ENCODE assay signal across 9 cellular contexts in the genomic region with DNA sequence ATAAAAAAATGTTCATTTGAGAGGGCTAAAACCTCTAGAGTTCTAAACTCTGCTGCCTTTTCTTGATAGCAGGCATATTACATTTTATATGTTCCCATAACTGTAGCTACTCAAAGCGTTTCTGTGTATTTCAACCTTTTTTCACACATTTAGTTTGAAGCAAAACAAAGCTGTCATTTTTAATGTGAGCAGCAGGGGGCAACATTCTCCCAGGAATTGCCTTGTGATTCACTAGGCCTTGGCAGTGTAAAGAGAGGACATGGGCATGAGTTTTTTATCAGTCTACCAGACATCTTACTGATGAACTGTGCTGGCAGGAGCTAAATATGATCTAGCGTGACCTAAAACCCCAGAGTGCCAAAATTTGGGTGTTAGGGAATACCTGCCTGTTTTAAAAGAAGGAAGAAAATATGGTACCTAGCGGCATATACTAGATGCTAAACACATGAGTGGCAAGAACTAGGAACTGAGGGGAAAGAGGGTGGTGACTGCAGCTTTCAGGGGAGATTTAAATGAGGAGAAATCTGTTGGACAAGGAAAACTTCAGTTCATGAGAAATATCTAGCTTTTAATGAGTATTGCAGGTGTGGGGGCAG.
DNase-seq lines count a peak whose midpoint lies in the region; ATAC-seq, FAIRE-seq and TF ChIP-seq lines count a peak whose summit lies in the region.
"Had no signal": no experiment of that assay in that cellular context is flagged by ENCODE, and none has a peak within 500 bp of the region (broad histone marks: within the 10 kb centered on the region; RNA-seq: fewer than 3 reads in every experiment).

No MANE protein-coding gene starts in this region.

- H3K4me1 Mint-ChIP-seq in activated CD4-positive, alpha-beta T cell treated with anti-CD3 and anti-CD28 coated beads for 36 hours, result no peaks in the 10 kb centered on the region

- FAIRE-seq in A549 (lab: Jason Lieb, UNC), result peak; percentile 46

- no peaks in the 10 kb centered on the region for H3K36me3 Mint-ChIP-seq in activated CD4-positive, alpha-beta T cell treated with anti-CD3 and anti-CD28 coated beads for 36 hours (ENCODE audit: low read depth)

- intact Hi-C loops in activated CD4-positive, alpha-beta T cell treated with anti-CD3 and anti-CD28 coated beads for 36 hours (cut with DNase I, micrococcal nuclease), result loop anchor here (1.0 to 2.0 kb wide), 4 partner anchors 301 to 596 kb away; no protein-coding TSS in a partner anchor

- TF ChIP-seq RAD21 in A549 (conservative IDR thresholded peaks at IDR 0.05 in 1 of 2, IDR thresholded peaks at IDR 0.05 in 1 of 2) (peak; percentile 85 to 93), liver (IDR thresholded peaks at IDR 0.05) (peak; percentile 92 to 95)

- H3K36me3 ChIP-seq in liver (ENCODE audit: control insufficient read depth in 4 of 4, insufficient read depth in 3 of 4, low read depth in 1 of 4, low read length in 3 of 4), result no peaks in the 10 kb centered on the region

- no peaks in the 10 kb centered on the region for H3K27me3 ChIP-seq in liver (ENCODE audit: control insufficient read depth in 4 of 4, insufficient read depth in 4 of 4, low read length in 3 of 4)

- H3K9ac ChIP-seq in liver (ENCODE audit: low read depth in 1 of 2, low read length in 2 of 2), result no peak overlapping the region

- no peaks in the 10 kb centered on the region for H3K27me3 Mint-ChIP-seq in activated CD4-positive, alpha-beta T cell treated with anti-CD3 and anti-CD28 coated beads for 36 hours

- CTCF ChIA-PET in A549 (lab: Yijun Ruan, JAX), result interaction anchor here (0.6 to 12.3 kb wide), 71 partner anchors 9 to 665 kb away, joined by 3 to 145 read pairs (median 4); partner anchors contain the start of gene FLVCR2
- CTCF ChIA-PET in activated CD4-positive, alpha-beta T cell treated with anti-CD3 and anti-CD28 coated beads for 36 hours (lab: Charles Lee), result interaction anchor here (0.6 to 6.1 kb wide), 30 partner anchors 11 to 667 kb away, joined by 3 to 73 read pairs (median 3); partner anchors contain the start of gene GPATCH2L

- no peak for TF ChIP-seq POLR2A in A549 (IDR thresholded peaks at IDR 0.05; ENCODE audit: low read length)

- no peaks in the 10 kb centered on the region for H3K9me3 ChIP-seq in A549
- H3K9me3 ChIP-seq in liver (ENCODE audit: control insufficient read depth in 4 of 4, low read length in 3 of 4), result no peaks in the 10 kb centered on the region

- POLR2A ChIA-PET in A549 (lab: Yijun Ruan, JAX), result no interaction called here
- POLR2A ChIA-PET in activated CD4-positive, alpha-beta T cell treated with anti-CD3 and anti-CD28 coated beads for 36 hours (lab: Charles Lee), result no interaction called here

- H3K4me2 ChIP-seq in A549, result no peak overlapping the region

- WGBS in A549 (ENCODE audit: missing lambda C conversion rate), result 34% methylated on average over 3 of the region's 3 CpGs
- WGBS in liver, result 53% methylated on average over 3 of the region's 3 CpGs

- H3K27ac Mint-ChIP-seq in activated CD4-positive, alpha-beta T cell treated with anti-CD3 and anti-CD28 coated beads for 36 hours, result no peak overlapping the region

- DNase-seq in A549 (ENCODE audit: low read depth in 1 of 2, low spot score in 1 of 2) (peak; percentile 55 to 60), GM13976 (ENCODE audit: low spot score) (peak; percentile 55), NCI-H2227 (lab: John Stamatoyannopoulos, UW; ENCODE audit: unreplicated experiment) (peak; percentile 72), dedifferentiated amniotic fluid mesenchymal stem cell (ENCODE audit: extremely low spot score) (peak; percentile 80)
- DNase-seq in activated CD4-positive, alpha-beta T cell treated with anti-CD3 and anti-CD28 coated beads for 36 hours, result peak; percentile 70
- peak; percentile 39 for DNase-seq in stimulated activated CD8-positive, alpha-beta memory T cell treated with anti-CD3 and anti-CD28 coated beads, Interleukin-15, amount 100 ng/mL, for 1 hour (ENCODE audit: low read depth)

- no peaks in the 10 kb centered on the region for H3K9me3 Mint-ChIP-seq in activated CD4-positive, alpha-beta T cell treated with anti-CD3 and anti-CD28 coated beads for 36 hours (ENCODE audit: low read depth)

- H3K4me3 ChIP-seq in A549, result no peak overlapping the region
- H3K4me3 ChIP-seq in liver (ENCODE audit: low read depth in 1 of 3, low read length in 3 of 3), result no peak overlapping the region
- H3K4me3 ChIP-seq: skin epidermis had no signal

- no peak for TF ChIP-seq EP300 in A549 (IDR thresholded peaks at IDR 0.05)

- in situ Hi-C loops in GM13976 (cut with MboI; ENCODE audit: low sequenced_read_pairs, unreplicated experiment), result loop anchor here (10.0 to 25.0 kb wide), 2 partner anchors 304 to 586 kb away; no protein-coding TSS in a partner anchor

- TF ChIP-seq CTCF in A549 (IDR thresholded peaks at IDR 0.05) (peak; percentile 89), GM13976 (IDR thresholded peaks at IDR 0.05; ENCODE audit: borderline replicate concordance, control extremely low read depth, extremely low read depth, insufficient read depth, missing control alignments) (peak; percentile 76), liver (IDR thresholded peaks at IDR 0.05; ENCODE audit: low read depth, low read length, missing input control) (peak; percentile 78)

- H3K4me1 ChIP-seq in A549 (no peaks in the 10 kb centered on the region), liver (ENCODE audit: control insufficient read depth in 4 of 4, insufficient read depth in 4 of 4, low read length in 3 of 4) (no peaks in the 10 kb centered on the region)

- H3K27ac ChIP-seq in A549, result no peak overlapping the region
- no peak overlapping the region for H3K27ac ChIP-seq in liver (ENCODE audit: low read depth in 1 of 2, low read length in 2 of 2)
- H3K27ac ChIP-seq: skin epidermis had no signal

- H3K4me3 Mint-ChIP-seq in activated CD4-positive, alpha-beta T cell treated with anti-CD3 and anti-CD28 coated beads for 36 hours, result no peak overlapping the region

- ATAC-seq in A549, result peak; percentile 75 to 87
- peak; percentile 51 for ATAC-seq in activated CD4-positive, alpha-beta T cell treated with anti-CD3 and anti-CD28 coated beads for 36 hours
- no peak for ATAC-seq in HG02623 (IDR thresholded peaks at IDR 0.05; ENCODE audit: unreplicated experiment)

TF ChIP-seq in A549, 52 proteins besides CTCF, POLR2A, EP300 and RAD21:
- no peak for TF ChIP-seq RFX5 (IDR thresholded peaks at IDR 0.05)
- TF ChIP-seq, protein P1, sequence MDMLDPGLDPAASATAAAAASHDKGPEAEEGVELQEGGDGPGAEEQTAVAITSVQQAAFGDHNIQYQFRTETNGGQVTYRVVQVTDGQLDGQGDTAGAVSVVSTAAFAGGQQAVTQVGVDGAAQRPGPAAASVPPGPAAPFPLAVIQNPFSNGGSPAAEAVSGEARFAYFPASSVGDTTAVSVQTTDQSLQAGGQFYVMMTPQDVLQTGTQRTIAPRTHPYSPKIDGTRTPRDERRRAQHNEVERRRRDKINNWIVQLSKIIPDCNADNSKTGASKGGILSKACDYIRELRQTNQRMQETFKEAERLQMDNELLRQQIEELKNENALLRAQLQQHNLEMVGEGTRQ (IDR thresholded peaks at IDR 0.05), result no peak
- TF ChIP-seq, protein P2, sequence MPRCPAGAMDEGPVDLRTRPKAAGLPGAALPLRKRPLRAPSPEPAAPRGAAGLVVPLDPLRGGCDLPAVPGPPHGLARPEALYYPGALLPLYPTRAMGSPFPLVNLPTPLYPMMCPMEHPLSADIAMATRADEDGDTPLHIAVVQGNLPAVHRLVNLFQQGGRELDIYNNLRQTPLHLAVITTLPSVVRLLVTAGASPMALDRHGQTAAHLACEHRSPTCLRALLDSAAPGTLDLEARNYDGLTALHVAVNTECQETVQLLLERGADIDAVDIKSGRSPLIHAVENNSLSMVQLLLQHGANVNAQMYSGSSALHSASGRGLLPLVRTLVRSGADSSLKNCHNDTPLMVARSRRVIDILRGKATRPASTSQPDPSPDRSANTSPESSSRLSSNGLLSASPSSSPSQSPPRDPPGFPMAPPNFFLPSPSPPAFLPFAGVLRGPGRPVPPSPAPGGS (IDR thresholded peaks at IDR 0.05), result no peak
- TF ChIP-seq SMC3 (IDR thresholded peaks at IDR 0.05), result peak; percentile 76
- no peak for TF ChIP-seq NFE2L2 (conservative IDR thresholded peaks at IDR 0.05; ENCODE audit: low read length)
- TF ChIP-seq POLR2AphosphoS2 (conservative IDR thresholded peaks at IDR 0.05; ENCODE audit: low read length), result no peak

TF ChIP-seq in liver, 16 proteins besides CTCF, POLR2A, EP300 and RAD21 (continues in another document):
- no peak for TF ChIP-seq GABPA (IDR thresholded peaks at IDR 0.05 in 1 of 2, conservative IDR thresholded peaks at IDR 0.05 in 1 of 2)
- no peak for TF ChIP-seq YY1 (IDR thresholded peaks at IDR 0.05)
- no peak for TF ChIP-seq HNF4G (IDR thresholded peaks at IDR 0.05)
- TF ChIP-seq FOXA1 (IDR thresholded peaks at IDR 0.05), result no peak
- TF ChIP-seq ATF3 (IDR thresholded peaks at IDR 0.05), result no peak
- TF ChIP-seq, protein P3, sequence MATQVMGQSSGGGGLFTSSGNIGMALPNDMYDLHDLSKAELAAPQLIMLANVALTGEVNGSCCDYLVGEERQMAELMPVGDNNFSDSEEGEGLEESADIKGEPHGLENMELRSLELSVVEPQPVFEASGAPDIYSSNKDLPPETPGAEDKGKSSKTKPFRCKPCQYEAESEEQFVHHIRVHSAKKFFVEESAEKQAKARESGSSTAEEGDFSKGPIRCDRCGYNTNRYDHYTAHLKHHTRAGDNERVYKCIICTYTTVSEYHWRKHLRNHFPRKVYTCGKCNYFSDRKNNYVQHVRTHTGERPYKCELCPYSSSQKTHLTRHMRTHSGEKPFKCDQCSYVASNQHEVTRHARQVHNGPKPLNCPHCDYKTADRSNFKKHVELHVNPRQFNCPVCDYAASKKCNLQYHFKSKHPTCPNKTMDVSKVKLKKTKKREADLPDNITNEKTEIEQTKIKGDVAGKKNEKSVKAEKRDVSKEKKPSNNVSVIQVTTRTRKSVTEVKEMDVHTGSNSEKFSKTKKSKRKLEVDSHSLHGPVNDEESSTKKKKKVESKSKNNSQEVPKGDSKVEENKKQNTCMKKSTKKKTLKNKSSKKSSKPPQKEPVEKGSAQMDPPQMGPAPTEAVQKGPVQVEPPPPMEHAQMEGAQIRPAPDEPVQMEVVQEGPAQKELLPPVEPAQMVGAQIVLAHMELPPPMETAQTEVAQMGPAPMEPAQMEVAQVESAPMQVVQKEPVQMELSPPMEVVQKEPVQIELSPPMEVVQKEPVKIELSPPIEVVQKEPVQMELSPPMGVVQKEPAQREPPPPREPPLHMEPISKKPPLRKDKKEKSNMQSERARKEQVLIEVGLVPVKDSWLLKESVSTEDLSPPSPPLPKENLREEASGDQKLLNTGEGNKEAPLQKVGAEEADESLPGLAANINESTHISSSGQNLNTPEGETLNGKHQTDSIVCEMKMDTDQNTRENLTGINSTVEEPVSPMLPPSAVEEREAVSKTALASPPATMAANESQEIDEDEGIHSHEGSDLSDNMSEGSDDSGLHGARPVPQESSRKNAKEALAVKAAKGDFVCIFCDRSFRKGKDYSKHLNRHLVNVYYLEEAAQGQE (IDR thresholded peaks at IDR 0.05), result no peak
- TF ChIP-seq TAF1 (conservative IDR thresholded peaks at IDR 0.05), result no peak
- TF ChIP-seq SP1 (IDR thresholded peaks at IDR 0.05), result no peak
- TF ChIP-seq FOXA2 (IDR thresholded peaks at IDR 0.05), result no peak
